ENCODE assay signal across 20 cellular contexts in the genomic region with DNA sequence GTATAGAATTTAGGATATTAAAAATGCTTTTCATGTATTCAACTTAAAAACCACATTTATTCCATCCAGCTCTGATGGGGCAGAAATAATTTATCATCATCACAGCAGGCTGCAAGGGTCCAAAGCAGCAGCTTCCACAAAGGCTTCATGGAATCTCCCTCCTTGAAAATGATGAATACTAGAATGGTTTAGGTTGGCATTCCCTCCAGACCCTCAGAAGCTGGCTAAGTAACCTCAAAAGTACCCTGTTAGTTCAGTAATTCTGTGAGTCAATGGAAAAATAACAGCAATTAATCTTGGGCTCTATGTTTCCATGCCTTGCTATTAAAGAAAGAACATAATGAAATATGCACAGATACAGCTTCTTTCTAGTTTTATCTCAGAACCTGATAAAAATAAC.
"Had no signal": no experiment of that assay in that cellular context is flagged by ENCODE, and none has a peak within 500 bp of the region (broad histone marks: within the 10 kb centered on the region; RNA-seq: fewer than 3 reads in every experiment).

No MANE protein-coding gene starts in this region.

- H3K9me3 ChIP-seq: ovary, prostate gland, thoracic aorta, vagina had no signal

- H3K27me3 ChIP-seq: ovary, vagina had no signal

- H3K4me3 ChIP-seq: adrenal gland, ovary, prostate gland, spleen, thoracic aorta, vagina had no signal

- ATAC-seq: left colon; natural killer cell treated with Interleukin-12 subunit alpha and Interleukin-12 subunit beta and Interleukin-15 and Interleukin-18, amount 100 ng/mL, for 72 hours; WTC11 had no signal

- H3K9me3 Mint-ChIP-seq: activated naive CD4-positive, alpha-beta T cell treated with anti-CD3 and anti-CD28 coated beads, Interleukin-2, amount 50 U/mL, for 24 hours; activated T-helper 1 cell treated with anti-CD3 and anti-CD28 coated beads, Interleukin-12 subunit alpha, Interleukin-12 subunit beta, Interleukin-2, Interleukin-4 antibody, amounts not matched to agents 30 ng/mL and 10 ng/mL and 1 ng/mL, durations not matched to agents 14 hours and 24 hours and 36 hours; memory B cell; natural killer cell treated with Interleukin-12 subunit alpha and Interleukin-12 subunit beta and Interleukin-15 and Interleukin-18, amount 100 ng/mL, for 72 hours had no signal

- FAIRE-seq: keratinocyte had no signal

- DNase-seq: activated CD4-positive, alpha-beta T cell treated with anti-CD3 and anti-CD28 coated beads, Interleukin-2, amount 50 U/mL, for 48 hours; activated gamma-delta T cell treated with Interleukin-2 at 50 U/mL for 16 hours; adrenal gland; erythroblast; left colon; ovary; spleen; stimulated activated CD4-positive, alpha-beta T cell treated with anti-CD3 and anti-CD28 coated beads, Interleukin-4, amount 100 ng/mL, for 1 hour; stimulated activated naive CD4-positive, alpha-beta T cell treated with Interleukin-2 at 50 U/mL for 16 hours; T1000 had no signal

- H3K27ac ChIP-seq: adrenal gland, ovary, prostate gland, spleen, vagina had no signal

- H3K4me1 ChIP-seq: adrenal gland, prostate gland, vagina had no signal

- H3K27ac Mint-ChIP-seq: type B pancreatic cell had no signal

- H3K27me3 Mint-ChIP-seq: activated naive CD4-positive, alpha-beta T cell treated with anti-CD3 and anti-CD28 coated beads, Interleukin-2, amount 50 U/mL, for 24 hours; memory B cell; type B pancreatic cell had no signal

- H3K4me3 Mint-ChIP-seq: activated naive CD4-positive, alpha-beta T cell treated with anti-CD3 and anti-CD28 coated beads, Interleukin-2, amount 50 U/mL, for 24 hours; activated T-helper 1 cell treated with anti-CD3 and anti-CD28 coated beads, Interleukin-12 subunit alpha, Interleukin-12 subunit beta, Interleukin-2, Interleukin-4 antibody, amounts not matched to agents 30 ng/mL and 10 ng/mL and 1 ng/mL, durations not matched to agents 14 hours and 24 hours and 36 hours; memory B cell; natural killer cell treated with Interleukin-12 subunit alpha and Interleukin-12 subunit beta and Interleukin-15 and Interleukin-18, amount 100 ng/mL, for 72 hours; type B pancreatic cell; WTC11 had no signal

- H3K36me3 Mint-ChIP-seq: memory B cell had no signal

- H3K36me3 ChIP-seq: adrenal gland, ovary, prostate gland, spleen, thoracic aorta, vagina had no signal
